Comparison of ENCODE assay signal across 28 cellular contexts in genomic region chr3:105406268-105406667, GRCh38.
"Had no signal": no experiment of that assay in that cellular context is flagged by ENCODE, and none has a peak within 500 bp of the region (broad histone marks: within the 10 kb centered on the region; RNA-seq: fewer than 3 reads in every experiment).

No MANE protein-coding gene starts in this region.

- H3K4me1 ChIP-seq: ascending aorta, breast epithelium, colonic mucosa, esophagus muscularis mucosa, gastrocnemius medialis had no signal

- H3K27me3 Mint-ChIP-seq: activated CD4-positive, alpha-beta memory T cell treated with anti-CD3 and anti-CD28 coated beads for 36 hours; activated naive CD4-positive, alpha-beta T cell treated with anti-CD3 and anti-CD28 coated beads, Interleukin-2, amount 10 ng/mL, durations not matched to agents 7 days and 5 days; activated T-cell treated with anti-CD3 and anti-CD28 coated beads, Interleukin-2, amount 50 U/mL, for 24 hours; brain had no signal

- H3K4me3 ChIP-seq: ascending aorta, breast epithelium, cardiac muscle cell, colonic mucosa, esophagus muscularis mucosa, gastrocnemius medialis had no signal

- H3K27me3 ChIP-seq: ascending aorta, breast epithelium, cardiac muscle cell, colonic mucosa, esophagus muscularis mucosa, foreskin keratinocyte, gastrocnemius medialis had no signal

- H3K9me3 ChIP-seq: breast epithelium, colonic mucosa, gastrocnemius medialis had no signal

- H3K36me3 Mint-ChIP-seq: activated naive CD4-positive, alpha-beta T cell treated with anti-CD3 and anti-CD28 coated beads, Interleukin-2, amount 10 ng/mL, durations not matched to agents 7 days and 5 days; activated naive CD8-positive, alpha-beta T cell treated with anti-CD3 and anti-CD28 coated beads, Interleukin-2, amount 10 ng/mL, durations not matched to agents 7 days and 5 days had no signal

- H3K36me3 ChIP-seq: breast epithelium, cardiac muscle cell, colonic mucosa, esophagus muscularis mucosa, gastrocnemius medialis had no signal

- H3K27ac Mint-ChIP-seq: activated CD4-positive, alpha-beta memory T cell treated with anti-CD3 and anti-CD28 coated beads for 36 hours; activated CD4-positive, alpha-beta T cell treated with anti-CD3 and anti-CD28 coated beads for 36 hours; activated CD4-positive, alpha-beta T cell treated with anti-CD3 and anti-CD28 coated beads, Interleukin-2, amount 10 ng/mL, durations not matched to agents 24 days and 14 days; activated CD8-positive, alpha-beta T cell treated with anti-CD3 and anti-CD28 coated beads, Interleukin-2, amount 10 ng/mL, durations not matched to agents 7 days and 5 days; activated naive CD4-positive, alpha-beta T cell treated with anti-CD3 and anti-CD28 coated beads, Interleukin-2, amount 10 ng/mL, durations not matched to agents 7 days and 5 days; activated naive CD4-positive, alpha-beta T cell treated with anti-CD3 and anti-CD28 coated beads, Interleukin-2, amount 50 U/mL, for 72 hours; activated naive CD8-positive, alpha-beta T cell treated with anti-CD3 and anti-CD28 coated beads, Interleukin-2, amount 10 ng/mL, durations not matched to agents 7 days and 5 days; activated T-cell treated with anti-CD3 and anti-CD28 coated beads, Interleukin-2, amount 50 U/mL, for 24 hours; activated T-cell treated with anti-CD3 and anti-CD28 coated beads, Interleukin-2, amount 50 U/mL, for 72 hours had no signal

- H3K27ac ChIP-seq: ascending aorta, breast epithelium, cardiac muscle cell, colonic mucosa, esophagus muscularis mucosa, foreskin keratinocyte, gastrocnemius medialis had no signal

- ATAC-seq: activated CD4-positive, alpha-beta T cell treated with anti-CD3 and anti-CD28 coated beads for 36 hours; activated CD8-positive, alpha-beta T cell treated with anti-CD3 and anti-CD28 coated beads, Interleukin-2, amount 10 ng/mL, durations not matched to agents 7 days and 5 days; activated naive CD4-positive, alpha-beta T cell treated with anti-CD3 and anti-CD28 coated beads, Interleukin-2, amount 50 U/mL, for 72 hours; activated T-cell treated with anti-CD3 and anti-CD28 coated beads, Interleukin-2, amount 50 U/mL, for 72 hours; foreskin keratinocyte; gastrocnemius medialis had no signal

- H3K4me3 Mint-ChIP-seq: activated CD4-positive, alpha-beta memory T cell treated with anti-CD3 and anti-CD28 coated beads for 36 hours; activated CD4-positive, alpha-beta T cell treated with anti-CD3 and anti-CD28 coated beads for 36 hours; activated CD4-positive, alpha-beta T cell treated with anti-CD3 and anti-CD28 coated beads, Interleukin-2, amount 10 ng/mL, durations not matched to agents 24 days and 14 days; activated CD8-positive, alpha-beta T cell treated with anti-CD3 and anti-CD28 coated beads, Interleukin-2, amount 10 ng/mL, durations not matched to agents 7 days and 5 days; activated naive CD4-positive, alpha-beta T cell treated with anti-CD3 and anti-CD28 coated beads, Interleukin-2, amount 10 ng/mL, durations not matched to agents 7 days and 5 days; activated naive CD8-positive, alpha-beta T cell treated with anti-CD3 and anti-CD28 coated beads, Interleukin-2, amount 10 ng/mL, durations not matched to agents 7 days and 5 days; activated T-cell treated with anti-CD3 and anti-CD28 coated beads, Interleukin-2, amount 50 U/mL, for 24 hours; activated T-cell treated with anti-CD3 and anti-CD28 coated beads, Interleukin-2, amount 50 U/mL, for 72 hours had no signal

- DNase-seq: activated CD4-positive, alpha-beta memory T cell treated with anti-CD3 and anti-CD28 coated beads for 36 hours; activated CD4-positive, alpha-beta T cell treated with anti-CD3 and anti-CD28 coated beads for 36 hours; activated CD4-positive, alpha-beta T cell treated with anti-CD3 and anti-CD28 coated beads, Interleukin-2, amount 10 ng/mL, durations not matched to agents 24 days and 14 days; activated CD4-positive, CD25-positive, alpha-beta regulatory T cell; activated CD4-positive, CD25-positive, alpha-beta regulatory T cell treated with anti-CD3 and anti-CD28 coated beads, Interleukin-2, amount 50 U/mL, for 72 hours; activated CD8-positive, alpha-beta memory T cell treated with anti-CD3 and anti-CD28 coated beads, Interleukin-2, amount 50 U/mL, for 48 hours; activated CD8-positive, alpha-beta T cell treated with anti-CD3 and anti-CD28 coated beads, Interleukin-2, amount 10 ng/mL, durations not matched to agents 7 days and 5 days; activated gamma-delta T cell; activated naive CD4-positive, alpha-beta T cell; activated naive CD4-positive, alpha-beta T cell treated with anti-CD3 and anti-CD28 coated beads, Interleukin-2, amount 10 ng/mL, durations not matched to agents 7 days and 5 days; activated naive CD8-positive, alpha-beta T cell treated with anti-CD3 and anti-CD28 coated beads, Interleukin-2, amount 10 ng/mL, durations not matched to agents 7 days and 5 days; activated T-cell treated with anti-CD3 and anti-CD28 coated beads for 4 hours; activated T-cell treated with anti-CD3 and anti-CD28 coated beads, Interleukin-2, amount 50 U/mL, for 24 hours; activated T-cell treated with anti-CD3 and anti-CD28 coated beads, Interleukin-2, amount 50 U/mL, for 72 hours; central memory CD4-positive, alpha-beta T cell; cerebellar nuclear complex; colonic mucosa; effector CD8-positive, alpha-beta T cell; erythroblast; foreskin keratinocyte; gastrocnemius medialis; T-helper 2 cell had no signal

- H3K9me3 Mint-ChIP-seq: activated naive CD8-positive, alpha-beta T cell treated with anti-CD3 and anti-CD28 coated beads, Interleukin-2, amount 10 ng/mL, durations not matched to agents 7 days and 5 days had no signal

- H3K4me1 Mint-ChIP-seq: activated CD4-positive, alpha-beta T cell treated with anti-CD3 and anti-CD28 coated beads for 36 hours; activated CD4-positive, alpha-beta T cell treated with anti-CD3 and anti-CD28 coated beads, Interleukin-2, amount 10 ng/mL, durations not matched to agents 24 days and 14 days; activated naive CD4-positive, alpha-beta T cell treated with anti-CD3 and anti-CD28 coated beads, Interleukin-2, amount 10 ng/mL, durations not matched to agents 7 days and 5 days; activated naive CD8-positive, alpha-beta T cell treated with anti-CD3 and anti-CD28 coated beads, Interleukin-2, amount 10 ng/mL, durations not matched to agents 7 days and 5 days; brain had no signal
